ENCODE assay signal across 21 cellular contexts in genomic region chr3:43515970-43516369, GRCh38.
DNase-seq lines count a peak whose midpoint lies in the region; ATAC-seq, FAIRE-seq and TF ChIP-seq lines count a peak whose summit lies in the region.
"Had no signal": no experiment of that assay in that cellular context is flagged by ENCODE, and none has a peak within 500 bp of the region (broad histone marks: within the 10 kb centered on the region; RNA-seq: fewer than 3 reads in every experiment).

No MANE protein-coding gene starts in this region.

- no peak for TF ChIP-seq EP300 in HepG2 (IDR thresholded peaks at IDR 0.05; ENCODE audit: low read depth in 2 of 2, low read length in 2 of 2)
- no peak for TF ChIP-seq EP300 in HepG2 (CRISPR knock-in tag; IDR thresholded peaks at IDR 0.05; ENCODE audit: borderline replicate concordance)

- no peak overlapping the region for H3K4me3 Mint-ChIP-seq in stimulated activated effector memory CD8-positive, alpha-beta T cell treated with anti-CD3 and anti-CD28 coated beads, Interleukin-12 subunit alpha, Interleukin-12 subunit beta, amount 100 ng/mL, for 72 hours
- H3K4me3 Mint-ChIP-seq: CD4-positive, CD25-positive, alpha-beta regulatory T cell; CD8-positive, alpha-beta T cell had no signal

- in situ Hi-C loops in HepG2 (cut with HindIII; ENCODE audit: extremely low pct_ligation_motif_present, low pct_unique_long_range_greater_than_20kb): loop anchor here (25.0 kb wide), 1 partner anchor 554 kb away; no protein-coding TSS in a partner anchor

- ATAC-seq in HepG2: peak; percentile 63
- no peak for ATAC-seq in right lobe of liver
- no peak for ATAC-seq in stimulated activated effector memory CD8-positive, alpha-beta T cell treated with anti-CD3 and anti-CD28 coated beads, Interleukin-12 subunit alpha, Interleukin-12 subunit beta, amount 100 ng/mL, for 72 hours
- ATAC-seq: CD8-positive, alpha-beta T cell had no signal

- H3K4me3 ChIP-seq in HepG2 (replicated peaks in 1 of 3; ENCODE audit: insufficient read depth in 1 of 3, low read depth in 2 of 3, low read length in 3 of 3) (no peak overlapping the region), right lobe of liver (no peak overlapping the region)
- H3K4me3 ChIP-seq: GM23248 had no signal

- BruUV-seq in HepG2 (replicated peaks; lab: Mats Ljungman, UMichigan): no TSS peak

- H3K4me2 ChIP-seq in HepG2 (ENCODE audit: low read depth, low read length): no peak overlapping the region

- TF ChIP-seq CTCF in HepG2 (CRISPR knock-in tag; IDR thresholded peaks at IDR 0.05) (no peak), right lobe of liver (IDR thresholded peaks at IDR 0.05) (no peak)

- DNase-seq in HepG2 (ENCODE audit: low spot score) (no peak), right lobe of liver (no peak), kidney tubule cell (ENCODE audit: low spot score) (peak; percentile 26), Kasumi-1 (lab: John Stamatoyannopoulos, UW) (no peak), AG08395 (ENCODE audit: low spot score) (no peak)
- no peak for DNase-seq in stimulated activated effector memory CD8-positive, alpha-beta T cell treated with anti-CD3 and anti-CD28 coated beads, Interleukin-12 subunit alpha, Interleukin-12 subunit beta, amount 100 ng/mL, for 72 hours (ENCODE audit: low spot score in 2 of 2)
- DNase-seq: C1 segment of cervical spinal cord; Caco-2; CD4-positive, CD25-positive, alpha-beta regulatory T cell; CD8-positive, alpha-beta T cell; DMS153; DND-41; GM23248; H7; HCEC 1CT had no signal

- no peak overlapping the region for H2AFZ ChIP-seq in HepG2 (ENCODE audit: low read length)
- H2AFZ ChIP-seq: GM23248 had no signal

- H3K36me3 ChIP-seq in HepG2 (replicated peaks in 1 of 2; ENCODE audit: control insufficient read depth in 1 of 2, insufficient read depth in 2 of 2, low read length in 2 of 2) (no peaks in the 10 kb centered on the region; a peak in 1 of 5 replicates), right lobe of liver (no peaks in the 10 kb centered on the region)

- POLR2A ChIA-PET in HepG2 (lab: Yijun Ruan, JAX): no interaction called here

- CTCF ChIA-PET in HepG2 (lab: Yijun Ruan, JAX; ENCODE audit: low intra/inter-chr PET ratio, low total read pairs): no interaction called here

- TF ChIP-seq POLR2A in HepG2 (IDR thresholded peaks at IDR 0.05; ENCODE audit: insufficient read depth in 1 of 2, low read depth in 2 of 2, low read length in 2 of 2): no peak
- no peak for TF ChIP-seq POLR2A in right lobe of liver (IDR thresholded peaks at IDR 0.05)

- H3K27me3 ChIP-seq in HepG2 (ENCODE audit: control insufficient read depth in 1 of 2, insufficient read depth in 2 of 2, low read length in 2 of 2) (no peaks in the 10 kb centered on the region), right lobe of liver (no peaks in the 10 kb centered on the region)

- H3K4me1 ChIP-seq in HepG2 (ENCODE audit: insufficient read depth, low read length) (peaks cover 26% of the 10 kb centered on the region), right lobe of liver (no peaks in the 10 kb centered on the region)
- H3K4me1 ChIP-seq: Caco-2 had no signal

- no peak overlapping the region for H3K9ac ChIP-seq in HepG2 (ENCODE audit: insufficient read depth, low read depth, low read length)
- H3K9ac ChIP-seq: GM23248 had no signal

- H3K36me3 Mint-ChIP-seq in stimulated activated effector memory CD8-positive, alpha-beta T cell treated with anti-CD3 and anti-CD28 coated beads, Interleukin-12 subunit alpha, Interleukin-12 subunit beta, amount 100 ng/mL, for 72 hours: no peaks in the 10 kb centered on the region

- no peaks in the 10 kb centered on the region for H3K79me2 ChIP-seq in HepG2 (ENCODE audit: insufficient read depth, low read length)

- peak overlapping the region; percentile 2 for H3K27ac Mint-ChIP-seq in stimulated activated effector memory CD8-positive, alpha-beta T cell treated with anti-CD3 and anti-CD28 coated beads, Interleukin-12 subunit alpha, Interleukin-12 subunit beta, amount 100 ng/mL, for 72 hours
- H3K27ac Mint-ChIP-seq: CD8-positive, alpha-beta T cell had no signal

- peaks cover 9% of the 10 kb centered on the region for H3K9me3 Mint-ChIP-seq in stimulated activated effector memory CD8-positive, alpha-beta T cell treated with anti-CD3 and anti-CD28 coated beads, Interleukin-12 subunit alpha, Interleukin-12 subunit beta, amount 100 ng/mL, for 72 hours

- intact Hi-C loops in HepG2 (cut with micrococcal nuclease; ENCODE audit: unreplicated experiment) (no loop called here), right lobe of liver (cut with DNase I) (no loop called here)

- no peak for FAIRE-seq in HepG2 (lab: Jason Lieb, UNC)
- FAIRE-seq: A204.1, G401.6, GM12892, GM19239, H1 had no signal

- H3K27ac ChIP-seq in HepG2 (ENCODE audit: extremely low read length, insufficient read depth, low read length) (no peak overlapping the region), right lobe of liver (no peak overlapping the region)
- H3K27ac ChIP-seq: 22Rv1, GM23248 had no signal

- H3K4me1 Mint-ChIP-seq in stimulated activated effector memory CD8-positive, alpha-beta T cell treated with anti-CD3 and anti-CD28 coated beads, Interleukin-12 subunit alpha, Interleukin-12 subunit beta, amount 100 ng/mL, for 72 hours: peaks cover 5% of the 10 kb centered on the region

- H3K9me3 ChIP-seq in HepG2 (ENCODE audit: low read length) (0 out of 2 replicates have a peak, but pooled peaks cover 4% of the 10 kb centered on the region), right lobe of liver (no peaks in the 10 kb centered on the region)
- H3K9me3 ChIP-seq: Caco-2 had no signal

- TF ChIP-seq RAD21 in HepG2 (CRISPR knock-in tag; IDR thresholded peaks at IDR 0.05): no peak

- H4K20me1 ChIP-seq in HepG2 (ENCODE audit: insufficient read depth, low read length): no peaks in the 10 kb centered on the region

- WGBS in HepG2 (ENCODE audit: low lambda C conversion rate): 62% methylated on average over 5 of the region's 5 CpGs
- 88% methylated on average over 5 of the region's 5 CpGs for WGBS in right lobe of liver (ENCODE audit: insufficient coverage, low coverage, low lambda C conversion rate, missing lambda C conversion rate)

TF ChIP-seq in HepG2, 621 proteins besides CTCF, POLR2A, EP300 and RAD21:
- TF ChIP-seq HNF1A (IDR thresholded peaks at IDR 0.05; ENCODE audit: low read depth): 0 out of 2 replicates have a peak, but pooled peaks have one; percentile 12
- TF ChIP-seq HNF1A (CRISPR knock-in tag; IDR thresholded peaks at IDR 0.05; ENCODE audit: borderline replicate concordance): no peak
- peak; percentile 61 for TF ChIP-seq PPARG (CRISPR knock-in tag; conservative IDR thresholded peaks at IDR 0.05)
- no peak for TF ChIP-seq GABPA (IDR thresholded peaks at IDR 0.05; ENCODE audit: low read depth, low read length)
- no peak for TF ChIP-seq GABPA (CRISPR knock-in tag; IDR thresholded peaks at IDR 0.05; ENCODE audit: low read depth)
TF ChIP-seq in HepG2: peak in this region for 2.
